Comparison of ENCODE assay signal across 1 cellular context in the genomic region with DNA sequence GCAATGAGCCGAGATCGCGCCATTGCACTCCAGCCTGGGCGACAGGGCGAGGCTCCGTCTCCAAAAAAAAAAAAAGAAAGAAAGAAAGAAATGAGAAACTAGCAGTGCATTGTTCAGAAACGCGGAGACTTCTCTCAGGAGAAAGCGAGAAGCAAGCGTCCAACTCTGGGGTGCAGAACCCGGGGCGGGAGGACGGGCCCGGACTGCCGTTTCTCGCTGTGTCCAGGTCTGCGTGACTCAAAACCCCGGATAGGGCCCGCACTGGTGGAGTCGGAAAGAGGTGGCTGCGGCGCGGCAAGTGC.
A peak's percentile ranks its signal among the peaks of the same experiment; 100 is the strongest.
TF ChIP-seq lines count a peak whose summit lies in the region.

No MANE protein-coding gene starts in this region.

TF ChIP-seq in K562, 482 proteins besides CTCF, POLR2A, EP300 and RAD21 (continued from another document):
- TF ChIP-seq THAP12 (CRISPR knock-in tag; IDR thresholded peaks at IDR 0.05) (peak; percentile 55; the same call in 1 of the 2 replicates), DPF2 (IDR thresholded peaks at IDR 0.05) (no peak), C11orf30 (IDR thresholded peaks at IDR 0.05; ENCODE audit: low read depth) (no peak), TBP (optimal IDR thresholded peaks at IDR 0.05; ENCODE audit: low read depth, low read length) (no peak)
- TF ChIP-seq, protein P1, sequence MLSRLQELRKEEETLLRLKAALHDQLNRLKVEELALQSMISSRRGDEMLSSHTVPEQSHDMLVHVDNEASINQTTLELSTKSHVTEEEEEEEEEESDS (CRISPR knock-in tag; IDR thresholded peaks at IDR 0.05): no peak
- TF ChIP-seq, protein P2, sequence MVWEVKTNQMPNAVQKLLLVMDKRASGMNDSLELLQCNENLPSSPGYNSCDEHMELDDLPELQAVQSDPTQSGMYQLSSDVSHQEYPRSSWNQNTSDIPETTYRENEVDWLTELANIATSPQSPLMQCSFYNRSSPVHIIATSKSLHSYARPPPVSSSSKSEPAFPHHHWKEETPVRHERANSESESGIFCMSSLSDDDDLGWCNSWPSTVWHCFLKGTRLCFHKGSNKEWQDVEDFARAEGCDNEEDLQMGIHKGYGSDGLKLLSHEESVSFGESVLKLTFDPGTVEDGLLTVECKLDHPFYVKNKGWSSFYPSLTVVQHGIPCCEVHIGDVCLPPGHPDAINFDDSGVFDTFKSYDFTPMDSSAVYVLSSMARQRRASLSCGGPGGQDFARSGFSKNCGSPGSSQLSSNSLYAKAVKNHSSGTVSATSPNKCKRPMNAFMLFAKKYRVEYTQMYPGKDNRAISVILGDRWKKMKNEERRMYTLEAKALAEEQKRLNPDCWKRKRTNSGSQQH (CRISPR knock-in tag; IDR thresholded peaks at IDR 0.05): 0 out of 2 replicates have a peak, but pooled peaks have one; percentile 64
TF ChIP-seq in K562: peak in this region for 29.
